ENCODE assay signal across 1 cellular context in the genomic region with DNA sequence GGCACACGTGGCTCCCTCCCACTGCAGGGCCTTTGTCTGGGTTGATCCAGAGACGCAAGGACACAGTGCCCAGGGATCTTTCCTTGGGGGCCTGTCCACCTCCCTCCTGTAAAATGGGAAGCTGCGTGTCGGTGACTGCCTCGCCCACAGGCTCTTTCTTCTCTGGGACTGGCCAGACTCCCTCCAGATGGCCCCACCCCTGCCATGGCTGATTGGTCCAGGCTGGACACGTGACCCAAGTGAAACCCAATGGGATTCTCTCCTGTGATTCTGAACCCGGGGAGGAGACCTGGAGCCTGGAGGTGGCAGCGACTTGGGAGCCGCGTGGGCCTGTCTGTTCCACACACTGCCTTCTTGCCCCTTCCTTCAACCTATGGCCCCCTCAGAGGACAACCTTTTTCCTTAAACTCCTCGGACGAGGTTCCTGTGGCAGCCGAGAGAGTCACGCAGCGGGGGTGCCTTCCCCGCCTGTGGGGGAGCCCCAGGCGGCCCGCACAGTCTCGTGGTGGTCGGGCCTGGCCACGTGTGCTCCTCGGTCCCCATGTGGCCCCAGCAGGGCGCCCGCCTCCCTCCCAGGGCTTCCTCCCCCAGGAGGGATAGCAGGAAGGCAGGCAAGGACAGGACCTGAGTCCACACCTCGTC.
TF ChIP-seq lines count a peak whose summit lies in the region.

No MANE protein-coding gene starts in this region.

TF ChIP-seq in GM12878, 131 proteins besides CTCF, POLR2A, EP300 and RAD21:
- no peak for TF ChIP-seq EZH2 (IDR thresholded peaks at IDR 0.05; ENCODE audit: borderline replicate concordance, control insufficient read depth, low read depth, low read length)
- TF ChIP-seq, protein P1, sequence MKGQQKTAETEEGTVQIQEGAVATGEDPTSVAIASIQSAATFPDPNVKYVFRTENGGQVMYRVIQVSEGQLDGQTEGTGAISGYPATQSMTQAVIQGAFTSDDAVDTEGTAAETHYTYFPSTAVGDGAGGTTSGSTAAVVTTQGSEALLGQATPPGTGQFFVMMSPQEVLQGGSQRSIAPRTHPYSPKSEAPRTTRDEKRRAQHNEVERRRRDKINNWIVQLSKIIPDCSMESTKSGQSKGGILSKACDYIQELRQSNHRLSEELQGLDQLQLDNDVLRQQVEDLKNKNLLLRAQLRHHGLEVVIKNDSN (IDR thresholded peaks at IDR 0.05; ENCODE audit: borderline replicate concordance, extremely low read length, insufficient read depth, low read depth, low read length), result peak; percentile 60
- no peak for TF ChIP-seq HDGF (IDR thresholded peaks at IDR 0.05)
- TF ChIP-seq FOXM1 (IDR thresholded peaks at IDR 0.05; ENCODE audit: low read depth, low read length), result no peak
